ENCODE assay signal across 27 cellular contexts in the genomic region with DNA sequence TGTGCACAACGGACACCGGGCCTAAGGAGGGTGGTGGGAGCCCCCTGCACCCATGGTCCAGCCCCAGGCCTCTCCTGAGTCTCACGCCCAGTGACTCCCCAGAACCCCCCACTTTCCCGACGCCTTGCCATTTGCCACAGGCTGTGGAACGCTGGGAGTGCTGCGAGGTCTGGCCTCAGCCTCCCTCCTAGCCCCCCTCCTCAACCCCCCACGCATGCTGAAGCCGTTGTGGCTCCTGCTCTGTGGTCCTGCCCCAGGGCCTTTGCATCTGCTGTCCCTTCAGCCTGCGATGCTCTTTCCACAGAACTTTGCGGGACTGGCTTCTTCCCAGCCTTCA.
DNase-seq lines count a peak whose midpoint lies in the region; ATAC-seq, FAIRE-seq and TF ChIP-seq lines count a peak whose summit lies in the region.
"Had no signal": no experiment of that assay in that cellular context is flagged by ENCODE, and none has a peak within 500 bp of the region (broad histone marks: within the 10 kb centered on the region; RNA-seq: fewer than 3 reads in every experiment).

No MANE protein-coding gene starts in this region.

- no peak for TF ChIP-seq EP300 in ovary (IDR thresholded peaks at IDR 0.05)

- peaks cover 12 to 19% of the 10 kb centered on the region in 2 donors for H3K27me3 Mint-ChIP-seq in natural killer cell treated with Interleukin-12 subunit alpha and Interleukin-12 subunit beta and Interleukin-15 and Interleukin-18, amount 100 ng/mL, for 72 hours
- peaks cover 0 to 9% of the 10 kb centered on the region in 2 donors for H3K27me3 Mint-ChIP-seq in natural killer cell (ENCODE audit: low read depth in 2 of 2)

- H3K4me3 ChIP-seq in kidney (ENCODE audit: low read length in 2 of 2) (no peak overlapping the region), ovary (no peak overlapping the region)
- H3K4me3 ChIP-seq: BLaER1, heart left ventricle, stomach, tibial nerve had no signal

- H3K27ac Mint-ChIP-seq in natural killer cell treated with Interleukin-12 subunit alpha and Interleukin-12 subunit beta and Interleukin-15 and Interleukin-18, amount 100 ng/mL, for 72 hours, result no peak overlapping the region
- no peak overlapping the region for H3K27ac Mint-ChIP-seq in natural killer cell
- H3K27ac Mint-ChIP-seq: activated naive CD4-positive, alpha-beta T cell treated with anti-CD3 and anti-CD28 coated beads for 36 hours; memory B cell had no signal

- H3K4me1 ChIP-seq in kidney (ENCODE audit: control insufficient read depth in 1 of 2, insufficient read depth in 1 of 2, low read depth in 1 of 2, low read length in 2 of 2) (peaks cover 13 to 19% of the 10 kb centered on the region in 2 donors), ovary (ENCODE audit: insufficient read depth) (no peaks in the 10 kb centered on the region)

- H3K27ac ChIP-seq in kidney (ENCODE audit: low read depth in 2 of 2, low read length in 2 of 2) (no peak overlapping the region), ovary (no peak overlapping the region)
- H3K27ac ChIP-seq: BLaER1, heart left ventricle, stomach, tibial nerve had no signal

- H3K36me3 ChIP-seq in kidney (ENCODE audit: control insufficient read depth in 1 of 2, insufficient read depth in 2 of 2, low read length in 2 of 2) (no peaks in the 10 kb centered on the region), ovary (no peaks in the 10 kb centered on the region)
- H3K36me3 ChIP-seq: BLaER1, heart left ventricle, stomach, tibial nerve had no signal

- peaks cover 4% of the 10 kb centered on the region for H3K9me3 Mint-ChIP-seq in natural killer cell treated with Interleukin-12 subunit alpha and Interleukin-12 subunit beta and Interleukin-15 and Interleukin-18, amount 100 ng/mL, for 72 hours
- H3K9me3 Mint-ChIP-seq in natural killer cell, result peaks cover 0 to 3% of the 10 kb centered on the region in 2 donors
- H3K9me3 Mint-ChIP-seq: activated naive CD4-positive, alpha-beta T cell treated with anti-CD3 and anti-CD28 coated beads for 36 hours had no signal

- H3K9me3 ChIP-seq in kidney (ENCODE audit: control insufficient read depth in 1 of 2, low read length in 2 of 2) (no peaks in the 10 kb centered on the region), ovary (no peaks in the 10 kb centered on the region)
- H3K9me3 ChIP-seq: BLaER1, Caco-2, stomach, tibial nerve had no signal

- DNase-seq in natural killer cell treated with Interleukin-12 subunit alpha and Interleukin-12 subunit beta and Interleukin-15 and Interleukin-18, amount 100 ng/mL, for 72 hours (ENCODE audit: low spot score), result peak; percentile 38
- DNase-seq in natural killer cell (no peak), kidney (peak; percentile 64), ovary (peak in 4 of 5 donors; percentile 5 to 29 (median 20)), DMS153 (lab: John Stamatoyannopoulos, UW) (no peak), NOMO-1 treated with DMSO at 0.1 percent for 48 hours (lab: John Stamatoyannopoulos, UW; ENCODE audit: unreplicated experiment) (no peak)
- DNase-seq: activated CD4-positive, alpha-beta T cell treated with anti-CD3 and anti-CD28 coated beads for 4 hours; activated naive CD4-positive, alpha-beta T cell treated with anti-CD3 and anti-CD28 coated beads for 36 hours; activated T-cell treated with anti-CD3 and anti-CD28 coated beads, Interleukin-2, amount 50 U/mL, for 48 hours; foreskin fibroblast; MV-4-11; NCI-H1436 treated with DMSO at 0.1 percent for 48 hours; NCI-H774; nucleus accumbens; stimulated activated CD4-positive, alpha-beta T cell treated with anti-CD3 and anti-CD28 coated beads, Interleukin-2, amount 100 ng/mL, for 24 hours; stomach; T-helper 2 cell had no signal

- H3K27me3 ChIP-seq in ovary, result no peaks in the 10 kb centered on the region
- H3K27me3 ChIP-seq: BLaER1, heart left ventricle, stomach, tibial nerve had no signal

- H3K4me3 Mint-ChIP-seq in natural killer cell treated with Interleukin-12 subunit alpha and Interleukin-12 subunit beta and Interleukin-15 and Interleukin-18, amount 100 ng/mL, for 72 hours, result no peak overlapping the region
- no peak overlapping the region for H3K4me3 Mint-ChIP-seq in natural killer cell
- H3K4me3 Mint-ChIP-seq: activated naive CD4-positive, alpha-beta T cell treated with anti-CD3 and anti-CD28 coated beads for 36 hours; memory B cell had no signal

- no peaks in the 10 kb centered on the region for H3K36me3 Mint-ChIP-seq in natural killer cell treated with Interleukin-12 subunit alpha and Interleukin-12 subunit beta and Interleukin-15 and Interleukin-18, amount 100 ng/mL, for 72 hours
- no peaks in the 10 kb centered on the region for H3K36me3 Mint-ChIP-seq in natural killer cell

- peaks cover 4 to 5% of the 10 kb centered on the region in 2 donors for H3K4me1 Mint-ChIP-seq in natural killer cell treated with Interleukin-12 subunit alpha and Interleukin-12 subunit beta and Interleukin-15 and Interleukin-18, amount 100 ng/mL, for 72 hours (ENCODE audit: low read depth in 2 of 2)
- H3K4me1 Mint-ChIP-seq in natural killer cell, result no peaks in the 10 kb centered on the region

- TF ChIP-seq CTCF in natural killer cell (IDR thresholded peaks at IDR 0.05) (no peak), kidney (IDR thresholded peaks at IDR 0.05; ENCODE audit: borderline replicate concordance, extremely low read depth, insufficient read depth) (no peak), ovary (IDR thresholded peaks at IDR 0.05) (no peak)

- no peak for TF ChIP-seq POLR2A in ovary (IDR thresholded peaks at IDR 0.05)

- WGBS in ovary, 3 donors, result 93 to 97% (median 96%) methylated on average over 11 of the region's 11 CpGs

- intact Hi-C loops in natural killer cell (cut with micrococcal nuclease), result no loop called here
- intact Hi-C loops in kidney (cut with DNase I), result no loop called here
- intact Hi-C loops in ovary (cut with DNase I), result no loop called here

- no peak overlapping the region for H3K9ac ChIP-seq in kidney (ENCODE audit: low read length in 2 of 2)
- H3K9ac ChIP-seq: BLaER1 had no signal

- ATAC-seq in natural killer cell treated with Interleukin-12 subunit alpha and Interleukin-12 subunit beta and Interleukin-15 and Interleukin-18, amount 100 ng/mL, for 72 hours, result no peak
- ATAC-seq in natural killer cell (no peak), GM18867 (IDR thresholded peaks at IDR 0.05; ENCODE audit: unreplicated experiment) (no peak)
- ATAC-seq: heart left ventricle, SK-N-SH treated with all-trans-retinoic acid at 6 μM for 48 hours had no signal

- FAIRE-seq in kidney (lab: Jason Lieb, UNC), result no peak
- FAIRE-seq: bronchial epithelial cell, GM18507, H1 had no signal

Comparison
In these comparisons a context has a peak if more than half of its experiments do, and no peak if none do; other contexts are left out.
1. DNase-seq: peak in natural killer cell treated with Interleukin-12 subunit alpha and Interleukin-12 subunit beta and Interleukin-15 and Interleukin-18, amount 100 ng/mL, for 72 hours (single experiment), kidney (single experiment) and ovary (4 of 5); none in natural killer cell (single experiment), DMS153 (single experiment) and NOMO-1 treated with DMSO at 0.1 percent for 48 hours (single experiment).